1 cellular context compared by ENCODE assay signal in the genomic region with DNA sequence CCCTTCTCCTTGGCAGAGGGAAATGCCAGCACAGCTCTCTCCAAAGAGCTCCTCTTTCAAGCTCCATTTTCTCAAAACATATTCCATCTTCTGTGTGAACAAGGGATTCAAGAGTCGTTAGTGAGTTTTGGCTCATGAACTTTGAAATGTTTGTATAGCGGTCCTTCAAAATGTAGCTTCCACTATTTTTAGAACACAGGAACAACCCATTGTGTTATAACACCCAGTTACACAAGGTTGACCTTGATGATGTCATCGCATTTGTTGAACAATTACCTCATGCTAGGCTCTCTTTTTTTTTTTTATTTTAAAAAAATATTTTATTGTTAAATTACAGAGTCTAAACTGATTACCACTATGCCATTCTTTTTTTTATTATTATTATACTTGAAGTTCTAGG.
A peak's percentile ranks its signal among the peaks of the same experiment; 100 is the strongest.
TF ChIP-seq lines count a peak whose summit lies in the region.

No MANE protein-coding gene starts in this region.

TF ChIP-seq in HepG2, 621 proteins besides CTCF, POLR2A, EP300 and RAD21 (continued from another document):
- TF ChIP-seq, protein P1, sequence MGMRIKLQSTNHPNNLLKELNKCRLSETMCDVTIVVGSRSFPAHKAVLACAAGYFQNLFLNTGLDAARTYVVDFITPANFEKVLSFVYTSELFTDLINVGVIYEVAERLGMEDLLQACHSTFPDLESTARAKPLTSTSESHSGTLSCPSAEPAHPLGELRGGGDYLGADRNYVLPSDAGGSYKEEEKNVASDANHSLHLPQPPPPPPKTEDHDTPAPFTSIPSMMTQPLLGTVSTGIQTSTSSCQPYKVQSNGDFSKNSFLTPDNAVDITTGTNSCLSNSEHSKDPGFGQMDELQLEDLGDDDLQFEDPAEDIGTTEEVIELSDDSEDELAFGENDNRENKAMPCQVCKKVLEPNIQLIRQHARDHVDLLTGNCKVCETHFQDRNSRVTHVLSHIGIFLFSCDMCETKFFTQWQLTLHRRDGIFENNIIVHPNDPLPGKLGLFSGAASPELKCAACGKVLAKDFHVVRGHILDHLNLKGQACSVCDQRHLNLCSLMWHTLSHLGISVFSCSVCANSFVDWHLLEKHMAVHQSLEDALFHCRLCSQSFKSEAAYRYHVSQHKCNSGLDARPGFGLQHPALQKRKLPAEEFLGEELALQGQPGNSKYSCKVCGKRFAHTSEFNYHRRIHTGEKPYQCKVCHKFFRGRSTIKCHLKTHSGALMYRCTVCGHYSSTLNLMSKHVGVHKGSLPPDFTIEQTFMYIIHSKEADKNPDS (CRISPR knock-in tag; IDR thresholded peaks at IDR 0.05) = no peak
- TF ChIP-seq, protein P2, sequence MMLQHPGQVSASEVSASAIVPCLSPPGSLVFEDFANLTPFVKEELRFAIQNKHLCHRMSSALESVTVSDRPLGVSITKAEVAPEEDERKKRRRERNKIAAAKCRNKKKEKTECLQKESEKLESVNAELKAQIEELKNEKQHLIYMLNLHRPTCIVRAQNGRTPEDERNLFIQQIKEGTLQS (CRISPR knock-in tag; IDR thresholded peaks at IDR 0.05) = peak; percentile 56; the same call in 1 of the 2 replicates
- TF ChIP-seq SATB2 (CRISPR knock-in tag; IDR thresholded peaks at IDR 0.05) (no peak), SMARCE1 (IDR thresholded peaks at IDR 0.05; ENCODE audit: borderline replicate concordance) (no peak), ZBTB21 (CRISPR knock-in tag; IDR thresholded peaks at IDR 0.05) (peak; percentile 93), MIER2 (CRISPR knock-in tag; IDR thresholded peaks at IDR 0.05) (no peak), ZNF644 (CRISPR knock-in tag; IDR thresholded peaks at IDR 0.05; ENCODE audit: low read depth) (peak; percentile 72; the same call in 1 of the 2 replicates), BCL6 (CRISPR knock-in tag; IDR thresholded peaks at IDR 0.05) (peak; percentile 61; the same call in 1 of the 2 replicates), FOSL2 (CRISPR knock-in tag; IDR thresholded peaks at IDR 0.05) (0 out of 2 replicates have a peak, but pooled peaks have one; percentile 23), HMGA1 (CRISPR knock-in tag; conservative IDR thresholded peaks at IDR 0.05) (no peak), ZNF792 (CRISPR knock-in tag; IDR thresholded peaks at IDR 0.05) (no peak), THAP11 (CRISPR knock-in tag; IDR thresholded peaks at IDR 0.05) (0 out of 2 replicates have a peak, but pooled peaks have one; percentile 16), FOXK1 (CRISPR knock-in tag; IDR thresholded peaks at IDR 0.05; ENCODE audit: borderline replicate concordance, low read depth) (peak; percentile 52; the same call in 1 of the 2 replicates), FOXO1 (CRISPR knock-in tag; IDR thresholded peaks at IDR 0.05) (0 out of 2 replicates have a peak, but pooled peaks have one; percentile 25), MAF1 (CRISPR knock-in tag; IDR thresholded peaks at IDR 0.05; ENCODE audit: borderline replicate concordance) (no peak), GABPA (IDR thresholded peaks at IDR 0.05; ENCODE audit: low read depth, low read length) (no peak), GABPA (CRISPR knock-in tag; IDR thresholded peaks at IDR 0.05; ENCODE audit: low read depth) (peak; percentile 13; the same call in 1 of the 2 replicates), HNF4A (CRISPR knock-in tag; IDR thresholded peaks at IDR 0.05) (peak; percentile 76), SOX5 (CRISPR knock-in tag; IDR thresholded peaks at IDR 0.05; ENCODE audit: borderline replicate concordance) (peak; percentile 96)
- TF ChIP-seq, protein P3, sequence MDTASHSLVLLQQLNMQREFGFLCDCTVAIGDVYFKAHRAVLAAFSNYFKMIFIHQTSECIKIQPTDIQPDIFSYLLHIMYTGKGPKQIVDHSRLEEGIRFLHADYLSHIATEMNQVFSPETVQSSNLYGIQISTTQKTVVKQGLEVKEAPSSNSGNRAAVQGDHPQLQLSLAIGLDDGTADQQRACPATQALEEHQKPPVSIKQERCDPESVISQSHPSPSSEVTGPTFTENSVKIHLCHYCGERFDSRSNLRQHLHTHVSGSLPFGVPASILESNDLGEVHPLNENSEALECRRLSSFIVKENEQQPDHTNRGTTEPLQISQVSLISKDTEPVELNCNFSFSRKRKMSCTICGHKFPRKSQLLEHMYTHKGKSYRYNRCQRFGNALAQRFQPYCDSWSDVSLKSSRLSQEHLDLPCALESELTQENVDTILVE (CRISPR knock-in tag; IDR thresholded peaks at IDR 0.05) = no peak
- TF ChIP-seq, protein P4, sequence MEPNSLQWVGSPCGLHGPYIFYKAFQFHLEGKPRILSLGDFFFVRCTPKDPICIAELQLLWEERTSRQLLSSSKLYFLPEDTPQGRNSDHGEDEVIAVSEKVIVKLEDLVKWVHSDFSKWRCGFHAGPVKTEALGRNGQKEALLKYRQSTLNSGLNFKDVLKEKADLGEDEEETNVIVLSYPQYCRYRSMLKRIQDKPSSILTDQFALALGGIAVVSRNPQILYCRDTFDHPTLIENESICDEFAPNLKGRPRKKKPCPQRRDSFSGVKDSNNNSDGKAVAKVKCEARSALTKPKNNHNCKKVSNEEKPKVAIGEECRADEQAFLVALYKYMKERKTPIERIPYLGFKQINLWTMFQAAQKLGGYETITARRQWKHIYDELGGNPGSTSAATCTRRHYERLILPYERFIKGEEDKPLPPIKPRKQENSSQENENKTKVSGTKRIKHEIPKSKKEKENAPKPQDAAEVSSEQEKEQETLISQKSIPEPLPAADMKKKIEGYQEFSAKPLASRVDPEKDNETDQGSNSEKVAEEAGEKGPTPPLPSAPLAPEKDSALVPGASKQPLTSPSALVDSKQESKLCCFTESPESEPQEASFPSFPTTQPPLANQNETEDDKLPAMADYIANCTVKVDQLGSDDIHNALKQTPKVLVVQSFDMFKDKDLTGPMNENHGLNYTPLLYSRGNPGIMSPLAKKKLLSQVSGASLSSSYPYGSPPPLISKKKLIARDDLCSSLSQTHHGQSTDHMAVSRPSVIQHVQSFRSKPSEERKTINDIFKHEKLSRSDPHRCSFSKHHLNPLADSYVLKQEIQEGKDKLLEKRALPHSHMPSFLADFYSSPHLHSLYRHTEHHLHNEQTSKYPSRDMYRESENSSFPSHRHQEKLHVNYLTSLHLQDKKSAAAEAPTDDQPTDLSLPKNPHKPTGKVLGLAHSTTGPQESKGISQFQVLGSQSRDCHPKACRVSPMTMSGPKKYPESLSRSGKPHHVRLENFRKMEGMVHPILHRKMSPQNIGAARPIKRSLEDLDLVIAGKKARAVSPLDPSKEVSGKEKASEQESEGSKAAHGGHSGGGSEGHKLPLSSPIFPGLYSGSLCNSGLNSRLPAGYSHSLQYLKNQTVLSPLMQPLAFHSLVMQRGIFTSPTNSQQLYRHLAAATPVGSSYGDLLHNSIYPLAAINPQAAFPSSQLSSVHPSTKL (CRISPR knock-in tag; IDR thresholded peaks at IDR 0.05) = peak; percentile 83
- TF ChIP-seq, protein P5, sequence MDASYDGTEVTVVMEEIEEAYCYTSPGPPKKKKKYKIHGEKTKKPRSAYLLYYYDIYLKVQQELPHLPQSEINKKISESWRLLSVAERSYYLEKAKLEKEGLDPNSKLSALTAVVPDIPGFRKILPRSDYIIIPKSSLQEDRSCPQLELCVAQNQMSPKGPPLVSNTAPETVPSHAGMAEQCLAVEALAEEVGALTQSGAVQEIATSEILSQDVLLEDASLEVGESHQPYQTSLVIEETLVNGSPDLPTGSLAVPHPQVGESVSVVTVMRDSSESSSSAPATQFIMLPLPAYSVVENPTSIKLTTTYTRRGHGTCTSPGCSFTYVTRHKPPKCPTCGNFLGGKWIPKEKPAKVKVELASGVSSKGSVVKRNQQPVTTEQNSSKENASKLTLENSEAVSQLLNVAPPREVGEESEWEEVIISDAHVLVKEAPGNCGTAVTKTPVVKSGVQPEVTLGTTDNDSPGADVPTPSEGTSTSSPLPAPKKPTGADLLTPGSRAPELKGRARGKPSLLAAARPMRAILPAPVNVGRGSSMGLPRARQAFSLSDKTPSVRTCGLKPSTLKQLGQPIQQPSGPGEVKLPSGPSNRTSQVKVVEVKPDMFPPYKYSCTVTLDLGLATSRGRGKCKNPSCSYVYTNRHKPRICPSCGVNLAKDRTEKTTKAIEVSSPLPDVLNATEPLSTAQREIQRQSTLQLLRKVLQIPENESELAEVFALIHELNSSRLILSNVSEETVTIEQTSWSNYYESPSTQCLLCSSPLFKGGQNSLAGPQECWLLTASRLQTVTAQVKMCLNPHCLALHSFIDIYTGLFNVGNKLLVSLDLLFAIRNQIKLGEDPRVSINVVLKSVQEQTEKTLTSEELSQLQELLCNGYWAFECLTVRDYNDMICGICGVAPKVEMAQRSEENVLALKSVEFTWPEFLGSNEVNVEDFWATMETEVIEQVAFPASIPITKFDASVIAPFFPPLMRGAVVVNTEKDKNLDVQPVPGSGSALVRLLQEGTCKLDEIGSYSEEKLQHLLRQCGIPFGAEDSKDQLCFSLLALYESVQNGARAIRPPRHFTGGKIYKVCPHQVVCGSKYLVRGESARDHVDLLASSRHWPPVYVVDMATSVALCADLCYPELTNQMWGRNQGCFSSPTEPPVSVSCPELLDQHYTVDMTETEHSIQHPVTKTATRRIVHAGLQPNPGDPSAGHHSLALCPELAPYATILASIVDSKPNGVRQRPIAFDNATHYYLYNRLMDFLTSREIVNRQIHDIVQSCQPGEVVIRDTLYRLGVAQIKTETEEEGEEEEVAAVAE (CRISPR knock-in tag; IDR thresholded peaks at IDR 0.05; ENCODE audit: borderline replicate concordance) = no peak
- TF ChIP-seq, protein P6, sequence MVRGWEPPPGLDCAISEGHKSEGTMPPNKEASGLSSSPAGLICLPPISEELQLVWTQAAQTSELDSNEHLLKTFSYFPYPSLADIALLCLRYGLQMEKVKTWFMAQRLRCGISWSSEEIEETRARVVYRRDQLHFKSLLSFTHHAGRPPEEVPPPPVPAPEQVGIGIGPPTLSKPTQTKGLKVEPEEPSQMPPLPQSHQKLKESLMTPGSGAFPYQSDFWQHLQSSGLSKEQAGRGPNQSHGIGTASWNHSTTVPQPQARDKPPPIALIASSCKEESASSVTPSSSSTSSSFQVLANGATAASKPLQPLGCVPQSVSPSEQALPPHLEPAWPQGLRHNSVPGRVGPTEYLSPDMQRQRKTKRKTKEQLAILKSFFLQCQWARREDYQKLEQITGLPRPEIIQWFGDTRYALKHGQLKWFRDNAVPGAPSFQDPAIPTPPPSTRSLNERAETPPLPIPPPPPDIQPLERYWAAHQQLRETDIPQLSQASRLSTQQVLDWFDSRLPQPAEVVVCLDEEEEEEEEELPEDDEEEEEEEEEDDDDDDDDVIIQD (CRISPR knock-in tag; IDR thresholded peaks at IDR 0.05; ENCODE audit: low read depth) = peak; percentile 53; the same call in 1 of the 2 replicates
- TF ChIP-seq, protein P7, sequence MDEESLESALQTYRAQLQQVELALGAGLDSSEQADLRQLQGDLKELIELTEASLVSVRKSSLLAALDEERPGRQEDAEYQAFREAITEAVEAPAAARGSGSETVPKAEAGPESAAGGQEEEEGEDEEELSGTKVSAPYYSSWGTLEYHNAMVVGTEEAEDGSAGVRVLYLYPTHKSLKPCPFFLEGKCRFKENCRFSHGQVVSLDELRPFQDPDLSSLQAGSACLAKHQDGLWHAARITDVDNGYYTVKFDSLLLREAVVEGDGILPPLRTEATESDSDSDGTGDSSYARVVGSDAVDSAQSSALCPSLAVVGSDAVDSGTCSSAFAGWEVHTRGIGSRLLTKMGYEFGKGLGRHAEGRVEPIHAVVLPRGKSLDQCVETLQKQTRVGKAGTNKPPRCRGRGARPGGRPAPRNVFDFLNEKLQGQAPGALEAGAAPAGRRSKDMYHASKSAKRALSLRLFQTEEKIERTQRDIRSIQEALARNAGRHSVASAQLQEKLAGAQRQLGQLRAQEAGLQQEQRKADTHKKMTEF (CRISPR knock-in tag; IDR thresholded peaks at IDR 0.05) = peak; percentile 33; the same call in 1 of the 2 replicates
